In genomic region chr6:47535316-47536046, GRCh38 we compare ENCODE assay signal across 21 cellular contexts. TPM values are rescaled to one million over a fixed set of nuclear protein-coding genes. Genes with fewer than 3 reads are reported as not detected.
DNase-seq lines count a peak whose midpoint lies in the region; ATAC-seq, FAIRE-seq and TF ChIP-seq lines count a peak whose summit lies in the region.
"Had no signal": no experiment of that assay in that cellular context is flagged by ENCODE, and none has a peak within 500 bp of the region (broad histone marks: within the 10 kb centered on the region; RNA-seq: fewer than 3 reads in every experiment).

No MANE protein-coding gene starts in this region.

- peak overlapping the region; percentile 30 to 75 (median 67) for H3K27ac Mint-ChIP-seq in nephron
- H3K27ac Mint-ChIP-seq: B cell; CD4-positive, alpha-beta T cell; GM23338; HFFc6 had no signal

- no peaks in the 10 kb centered on the region for H3K9me3 Mint-ChIP-seq in nephron
- H3K9me3 Mint-ChIP-seq: CD4-positive, alpha-beta T cell; GM23338; HFFc6 had no signal

- H3K27me3 Mint-ChIP-seq in nephron (ENCODE audit: low read depth): no peaks in the 10 kb centered on the region
- H3K27me3 Mint-ChIP-seq: B cell; CD4-positive, alpha-beta T cell had no signal

- DNase-seq in LNCaP clone FGC (ENCODE audit: low read depth) (peak; percentile 88), NCI-H510A treated with DMSO at 0.1 percent for 48 hours (lab: John Stamatoyannopoulos, UW) (no peak), posterior vena cava (ENCODE audit: low spot score) (no peak)
- DNase-seq in stimulated activated CD4-positive, alpha-beta T cell treated with anti-CD3 and anti-CD28 coated beads, Interleukin-4, amount 100 ng/mL, for 4 hours: no peak
- DNase-seq: ACHN; CD4-positive, alpha-beta T cell; DND-41; GDM1; HFFc6; Karpas-422; NCI-H1105 treated with DMSO at 0.1 percent for 48 hours; NCI-H187 treated with DMSO at 0.1 percent for 48 hours; NCI-H2171 treated with DMSO at 0.1 percent for 48 hours; Peyer's patch; Right ventricle myocardium superior had no signal

- no peak for TF ChIP-seq CTCF in LNCaP clone FGC (IDR thresholded peaks at IDR 0.05; ENCODE audit: control insufficient read depth, extremely low read depth, insufficient read depth)
- no peak for TF ChIP-seq CTCF in nephron (IDR thresholded peaks at IDR 0.05; ENCODE audit: unreplicated experiment in 3 of 3)

- no peak overlapping the region for H3K4me3 ChIP-seq in LNCaP clone FGC (ENCODE audit: low read depth, low read length)
- H3K4me3 ChIP-seq: GM23338, Peyer's patch had no signal

- H3K4me1 Mint-ChIP-seq in nephron: peaks cover 6% of the 10 kb centered on the region
- H3K4me1 Mint-ChIP-seq: B cell, GM23338 had no signal

- ATAC-seq in GM19351 (IDR thresholded peaks at IDR 0.05; ENCODE audit: unreplicated experiment): peak; percentile 71
- ATAC-seq: GM23338 had no signal

- H3K36me3 Mint-ChIP-seq in nephron (ENCODE audit: low read depth): peaks cover 39% of the 10 kb centered on the region

- intact Hi-C loops in posterior vena cava (cut with DNase I): no loop called here

- no peak overlapping the region for H3K4me3 Mint-ChIP-seq in nephron
- H3K4me3 Mint-ChIP-seq: B cell; CD4-positive, alpha-beta T cell; GM23338; HFFc6 had no signal

- peak; percentile 77 for FAIRE-seq in colon (lab: Jason Lieb, UNC)
- FAIRE-seq: D721Med had no signal

RNA-seq across cellular contexts. Expression of gene CD2AP, which starts 57.9 kb away (rescaled TPM):
- total RNA-seq in posterior vena cava: 10 to 100 TPM; 20.1 to 26.5 TPM
